8 cellular contexts compared by ENCODE assay signal in genomic region chr1:168637350-168637991, GRCh38.
A peak's percentile ranks its signal among the peaks of the same experiment; 100 is the strongest.
DNase-seq lines count a peak whose midpoint lies in the region; ATAC-seq and TF ChIP-seq lines count a peak whose summit lies in the region.

No MANE protein-coding gene starts in this region.

- no peaks in the 10 kb centered on the region for H3K27me3 ChIP-seq in WERI-Rb-1 (ENCODE audit: insufficient read depth, low read depth, severe bottlenecking)

- DNase-seq in Right ventricle myocardium superior = no peak
- no peak for DNase-seq in cardiac septum (ENCODE audit: low spot score)
- DNase-seq in NCI-H1436 (lab: John Stamatoyannopoulos, UW) = peak; percentile 59
- no peak for DNase-seq in WERI-Rb-1
- peak; percentile 48 for DNase-seq in iPS-NIHi11 (ENCODE audit: low spot score)
- no peak for DNase-seq in stimulated activated CD4-positive, alpha-beta T cell treated with anti-CD3 and anti-CD28 coated beads, Interleukin-4, amount 100 ng/mL, for 24 hours
- DNase-seq in dedifferentiated amniotic fluid mesenchymal stem cell (ENCODE audit: extremely low spot score) = no peak

- H3K36me3 ChIP-seq in WERI-Rb-1 = no peaks in the 10 kb centered on the region

- H3K27ac ChIP-seq in WERI-Rb-1 = no peak overlapping the region

- H3K9me3 ChIP-seq in WERI-Rb-1 (ENCODE audit: severe bottlenecking) = no peaks in the 10 kb centered on the region

- intact Hi-C loops in Right ventricle myocardium superior (cut with DNase I) (loop anchor here (10.0 kb wide), 1 partner anchor 467 kb away; the partner anchor contains the start of gene ATP1B1), cardiac septum (cut with DNase I) (loop anchor here (2.0 kb wide), 1 partner anchor 469 kb away; the partner anchor contains the start of gene ATP1B1)

- TF ChIP-seq CTCF in WERI-Rb-1 (IDR thresholded peaks at IDR 0.05; ENCODE audit: low read depth, low read length) = peak; percentile 67

- ATAC-seq in Right ventricle myocardium superior (ENCODE audit: poor library complexity) (peak; percentile 29), HG02938 (IDR thresholded peaks at IDR 0.05; ENCODE audit: unreplicated experiment) (no peak)

- H3K4me3 ChIP-seq in WERI-Rb-1 (ENCODE audit: low read depth, low read length) = no peak overlapping the region

Comparison
In these comparisons a context has a peak if more than half of its experiments do, and no peak if none do; other contexts are left out.
1. DNase-seq: peak in NCI-H1436 (single experiment) and iPS-NIHi11 (single experiment); none in Right ventricle myocardium superior (single experiment), cardiac septum (single experiment), WERI-Rb-1 (single experiment), stimulated activated CD4-positive, alpha-beta T cell treated with anti-CD3 and anti-CD28 coated beads, Interleukin-4, amount 100 ng/mL, for 24 hours (single experiment) and dedifferentiated amniotic fluid mesenchymal stem cell (single experiment).